Comparison of ENCODE assay signal across 9 cellular contexts in genomic region chr10:131982796-131983195, GRCh38. TPM values are rescaled to one million over a fixed set of nuclear protein-coding genes. Genes with fewer than 3 reads are reported as not detected.
DNase-seq lines count a peak whose midpoint lies in the region; ATAC-seq and TF ChIP-seq lines count a peak whose summit lies in the region.
"Had no signal": no experiment of that assay in that cellular context is flagged by ENCODE, and none has a peak within 500 bp of the region (broad histone marks: within the 10 kb centered on the region; RNA-seq: fewer than 3 reads in every experiment).

No MANE protein-coding gene starts in this region.

- H3K27me3 ChIP-seq in psoas muscle (ENCODE audit: insufficient read depth in 3 of 3, low read length in 2 of 3): no peaks in the 10 kb centered on the region

- H3K4me1 Mint-ChIP-seq in T-helper 17 cell (peaks cover 17% of the 10 kb centered on the region), Calu3 (ENCODE audit: low read depth, unreplicated experiment) (no peaks in the 10 kb centered on the region)

- no peak for TF ChIP-seq CTCF in GM12864 (IDR thresholded peaks at IDR 0.05; ENCODE audit: low read depth, low read length, missing control alignments)
- no peak for TF ChIP-seq CTCF in fibroblast of the aortic adventitia (IDR thresholded peaks at IDR 0.05; ENCODE audit: insufficient read depth, low read length)
- no peak for TF ChIP-seq CTCF in psoas muscle (IDR thresholded peaks at IDR 0.05)
- TF ChIP-seq CTCF in Calu3 (IDR thresholded peaks at IDR 0.05; ENCODE audit: unreplicated experiment): no peak

- BruUV-seq in Calu3 (replicated peaks; lab: Mats Ljungman, UMichigan): no TSS peak

- no peaks in the 10 kb centered on the region for H3K9me3 Mint-ChIP-seq in Calu3 (ENCODE audit: low read depth, unreplicated experiment)

- peak overlapping the region; percentile 86 for H3K27ac ChIP-seq in psoas muscle

- DNase-seq in GM12864 (ENCODE audit: low read depth) (no peak), T-helper 17 cell (no peak), fibroblast of the aortic adventitia (ENCODE audit: low read depth) (no peak), psoas muscle (no peak), NOMO-1 treated with DMSO at 0.1 percent for 48 hours (lab: John Stamatoyannopoulos, UW; ENCODE audit: unreplicated experiment) (no peak), Calu3 (no peak)
- DNase-seq: WERI-Rb-1 had no signal

- CTCF ChIA-PET in Calu3 (lab: Charles Lee): no interaction called here

- ATAC-seq in T-helper 17 cell: no peak
- ATAC-seq in psoas muscle: no peak
- ATAC-seq in HG02970 (IDR thresholded peaks at IDR 0.05; ENCODE audit: low FRiP score, unreplicated experiment): no peak
- no peak for ATAC-seq in HG02610 (IDR thresholded peaks at IDR 0.05; ENCODE audit: unreplicated experiment)

- peak overlapping the region; percentile 19 for H3K27ac Mint-ChIP-seq in T-helper 17 cell
- no peak overlapping the region for H3K27ac Mint-ChIP-seq in Calu3 (ENCODE audit: unreplicated experiment)

- H3K4me3 Mint-ChIP-seq in T-helper 17 cell: peak overlapping the region; percentile 73
- H3K4me3 Mint-ChIP-seq in Calu3 (ENCODE audit: low read depth, unreplicated experiment): no peak overlapping the region

- H3K4me3 ChIP-seq in GM12864 (ENCODE audit: low read depth, low read length) (peak overlapping the region; percentile 96), fibroblast of the aortic adventitia (ENCODE audit: low read depth, low read length) (peak overlapping the region; percentile 76), psoas muscle (peak overlapping the region; percentile 91)

- no peaks in the 10 kb centered on the region for H3K36me3 Mint-ChIP-seq in T-helper 17 cell (ENCODE audit: low read depth)
- H3K36me3 Mint-ChIP-seq in Calu3 (ENCODE audit: insufficient read depth, unreplicated experiment): peaks cover 10% of the 10 kb centered on the region

- H3K4me1 ChIP-seq in psoas muscle: peaks cover 17% of the 10 kb centered on the region

- H3K9me3 ChIP-seq in T-helper 17 cell (ENCODE audit: control insufficient read depth, low read length, poor library complexity, severe bottlenecking) (no peaks in the 10 kb centered on the region), psoas muscle (no peaks in the 10 kb centered on the region)

- intact Hi-C loops in psoas muscle (cut with DNase I) (no loop called here), Calu3 (cut with micrococcal nuclease; ENCODE audit: unreplicated experiment) (no loop called here)

- peaks cover 7% of the 10 kb centered on the region for H3K27me3 Mint-ChIP-seq in T-helper 17 cell
- no peaks in the 10 kb centered on the region for H3K27me3 Mint-ChIP-seq in Calu3 (ENCODE audit: unreplicated experiment)

- no peaks in the 10 kb centered on the region for H3K36me3 ChIP-seq in psoas muscle (ENCODE audit: insufficient read depth in 1 of 2, low read depth in 1 of 2)

- 68 to 71% (median 69%) methylated on average over 21 of the region's 21 CpGs for WGBS in psoas muscle, 3 donors

RNA-seq across cellular contexts. Expression of gene BNIP3, which starts 1.1 kb away (rescaled TPM):
- total RNA-seq in T-helper 17 cell: 10 to 100 TPM; 12.7 to 22.0 TPM
- 65.1 and 81.4 TPM in 2 replicates for total RNA-seq in fibroblast of the aortic adventitia (ENCODE audit: low replicate concordance)
- total RNA-seq in psoas muscle: 100 to 1,000 TPM in 3 of 4 donors, 10 to 100 TPM in 1; 93.5 to 165 (median 151) TPM
- polyA plus RNA-seq in psoas muscle: 100 to 1,000 TPM in 2 of 3 donors, 10 to 100 TPM in 1; 85.9 to 210 (median 133) TPM
- total RNA-seq in Calu3 (2022): 7.9 and 8.7 TPM in 2 replicates
